Comparison of ENCODE assay signal across 8 cellular contexts in genomic region chr1:26890467-26890796, GRCh38. TPM values are rescaled to one million over a fixed set of nuclear protein-coding genes. Genes with fewer than 3 reads are reported as not detected.
DNase-seq lines count a peak whose midpoint lies in the region; ATAC-seq and TF ChIP-seq lines count a peak whose summit lies in the region.

No MANE protein-coding gene starts in this region.

- H3K4me3 Mint-ChIP-seq in activated naive CD4-positive, alpha-beta T cell treated with anti-CD3 and anti-CD28 coated beads for 36 hours, result peak overlapping the region; percentile 94
- peak overlapping the region; percentile 96 for H3K4me3 Mint-ChIP-seq in central memory CD8-positive, alpha-beta T cell

- no peak for DNase-seq in activated naive CD4-positive, alpha-beta T cell treated with anti-CD3 and anti-CD28 coated beads for 36 hours
- DNase-seq in activated naive CD4-positive, alpha-beta T cell (lab: John Stamatoyannopoulos, UW), result no peak
- DNase-seq in HL-60 (ENCODE audit: low read depth in 1 of 2, low spot score in 1 of 2), result no peak
- DNase-seq in central memory CD8-positive, alpha-beta T cell (ENCODE audit: low spot score in 2 of 2), result no peak
- DNase-seq in SW480 (ENCODE audit: low spot score), result no peak
- DNase-seq in NCI-H69 (lab: John Stamatoyannopoulos, UW), result no peak
- DNase-seq in HCEC 1CT, result no peak

- H3K27me3 Mint-ChIP-seq in activated naive CD4-positive, alpha-beta T cell treated with anti-CD3 and anti-CD28 coated beads for 36 hours (ENCODE audit: low read depth), result no peaks in the 10 kb centered on the region
- no peaks in the 10 kb centered on the region for H3K27me3 Mint-ChIP-seq in central memory CD8-positive, alpha-beta T cell

- peaks cover 21% of the 10 kb centered on the region for H3K4me1 ChIP-seq in mononuclear cell (ENCODE audit: insufficient read depth, low read length)

- H3K36me3 Mint-ChIP-seq in activated naive CD4-positive, alpha-beta T cell treated with anti-CD3 and anti-CD28 coated beads for 36 hours (ENCODE audit: low read depth), result peaks cover 23% of the 10 kb centered on the region
- peaks cover 66% of the 10 kb centered on the region for H3K36me3 Mint-ChIP-seq in central memory CD8-positive, alpha-beta T cell (ENCODE audit: insufficient read depth)

- H3K27ac ChIP-seq in HL-60 (replicated peaks), result peak overlapping the region; percentile 87

- intact Hi-C loops in activated naive CD4-positive, alpha-beta T cell treated with anti-CD3 and anti-CD28 coated beads for 36 hours (cut with micrococcal nuclease), result loop anchor here (2.0 to 5.0 kb wide), 2 partner anchors 26 to 102 kb away; partner anchors contain the start of gene TRNP1

- H3K4me1 Mint-ChIP-seq in activated naive CD4-positive, alpha-beta T cell treated with anti-CD3 and anti-CD28 coated beads for 36 hours (ENCODE audit: low read depth), result peaks cover 30% of the 10 kb centered on the region
- H3K4me1 Mint-ChIP-seq in central memory CD8-positive, alpha-beta T cell, result peaks cover 25% of the 10 kb centered on the region

- peak; percentile 26 for ATAC-seq in central memory CD8-positive, alpha-beta T cell (replicated peaks; ENCODE audit: extremely low read depth, poor library complexity, severe bottlenecking)

- no peak for TF ChIP-seq CTCF in HL-60 (IDR thresholded peaks at IDR 0.05; ENCODE audit: insufficient read depth, low read length)

- H3K9me3 Mint-ChIP-seq in activated naive CD4-positive, alpha-beta T cell treated with anti-CD3 and anti-CD28 coated beads for 36 hours, result no peaks in the 10 kb centered on the region
- H3K9me3 Mint-ChIP-seq in central memory CD8-positive, alpha-beta T cell, result no peaks in the 10 kb centered on the region

- peak overlapping the region; percentile 91 for H3K27ac Mint-ChIP-seq in activated naive CD4-positive, alpha-beta T cell treated with anti-CD3 and anti-CD28 coated beads for 36 hours
- peak overlapping the region; percentile 92 for H3K27ac Mint-ChIP-seq in central memory CD8-positive, alpha-beta T cell (ENCODE audit: low read depth)

- CTCF ChIA-PET in activated naive CD4-positive, alpha-beta T cell treated with anti-CD3 and anti-CD28 coated beads for 36 hours (lab: Charles Lee), result interaction anchor here (0.6 to 1.0 kb wide), 4 partner anchors 10 to 225 kb away, joined by 3 to 5 read pairs (median 4); partner anchors contain the start of gene GPATCH3

- H3K4me3 ChIP-seq in HL-60 (replicated peaks; ENCODE audit: insufficient read depth, low read length) (peak overlapping the region; percentile 98), mononuclear cell (ENCODE audit: low read length) (peak overlapping the region; percentile 78)

- no peaks in the 10 kb centered on the region for H3K9me3 ChIP-seq in mononuclear cell (ENCODE audit: low read depth, low read length)

- H3K27me3 ChIP-seq in HL-60 (ENCODE audit: insufficient read depth, poor library complexity, severe bottlenecking) (no peaks in the 10 kb centered on the region), mononuclear cell (ENCODE audit: insufficient read depth, low read length) (no peaks in the 10 kb centered on the region)

RNA-seq across cellular contexts. Expression of gene GPN2, which starts 0.3 kb away (rescaled TPM):
- 10 to 100 TPM; 19.8 to 20.7 TPM for total RNA-seq in activated naive CD4-positive, alpha-beta T cell treated with anti-CD3 and anti-CD28 coated beads for 36 hours
- 11.1 TPM for total RNA-seq in mononuclear cell

RNA-seq across cellular contexts. Expression of gene GPATCH3, which starts 9.8 kb away (rescaled TPM):
- 1 to 10 TPM; 7.9 to 8.5 TPM for total RNA-seq in activated naive CD4-positive, alpha-beta T cell treated with anti-CD3 and anti-CD28 coated beads for 36 hours
- total RNA-seq in mononuclear cell, result 11.8 TPM

RNA-seq across cellular contexts. Expression of gene NR0B2, which starts 23.3 kb away (rescaled TPM):
- not detected for total RNA-seq in activated naive CD4-positive, alpha-beta T cell treated with anti-CD3 and anti-CD28 coated beads for 36 hours
- total RNA-seq in mononuclear cell, result not detected

RNA-seq across cellular contexts. Expression of gene SFN, which starts 27.5 kb away (rescaled TPM):
- under 1 TPM; 0.26 to 0.52 TPM for total RNA-seq in activated naive CD4-positive, alpha-beta T cell treated with anti-CD3 and anti-CD28 coated beads for 36 hours
- 0.52 TPM for total RNA-seq in mononuclear cell

RNA-seq across cellular contexts. Expression of gene NUDC, which starts 31.1 kb away (rescaled TPM):
- 10 to 100 TPM; 75.3 to 78.1 TPM for total RNA-seq in activated naive CD4-positive, alpha-beta T cell treated with anti-CD3 and anti-CD28 coated beads for 36 hours
- 8.8 TPM for total RNA-seq in mononuclear cell
